In genomic region chr14:25869854-25870253, GRCh38 we compare ENCODE assay signal across 28 cellular contexts.
"Had no signal": no experiment of that assay in that cellular context is flagged by ENCODE, and none has a peak within 500 bp of the region (broad histone marks: within the 10 kb centered on the region; RNA-seq: fewer than 3 reads in every experiment).

No MANE protein-coding gene starts in this region.

- FAIRE-seq: colon, endometrium, endothelial cell of umbilical vein, frontal cortex had no signal

- H3K36me3 ChIP-seq: colonic mucosa, esophagus muscularis mucosa, esophagus squamous epithelium, gastrocnemius medialis, gastroesophageal sphincter, heart left ventricle, heart right ventricle had no signal

- H3K4me3 ChIP-seq: colonic mucosa, coronary artery, dorsolateral prefrontal cortex, esophagus muscularis mucosa, esophagus squamous epithelium, gastrocnemius medialis, gastroesophageal sphincter, heart left ventricle, heart right ventricle had no signal

- DNase-seq: colonic mucosa; cortex of kidney; dermis blood vessel endothelial cell; dorsolateral prefrontal cortex; effector CD4-positive, alpha-beta T cell; effector CD8-positive, alpha-beta T cell; effector memory CD4-positive, alpha-beta T cell; effector memory CD8-positive, alpha-beta T cell; endodermal cell; erythroblast; esophagus squamous epithelium; foreskin fibroblast; foreskin keratinocyte; foreskin melanocyte; gastrocnemius medialis; glutamatergic neuron; head of caudate nucleus; heart left ventricle; heart right ventricle had no signal

- H3K27me3 ChIP-seq: colonic mucosa, dorsolateral prefrontal cortex, esophagus muscularis mucosa, esophagus squamous epithelium, foreskin keratinocyte, gastrocnemius medialis, gastroesophageal sphincter, heart left ventricle, heart right ventricle had no signal

- H3K9me3 ChIP-seq: colonic mucosa, esophagus muscularis mucosa, esophagus squamous epithelium, gastrocnemius medialis, gastroesophageal sphincter, heart left ventricle, heart right ventricle had no signal

- H3K27ac ChIP-seq: coronary artery, dorsolateral prefrontal cortex, epithelial cell of prostate, esophagus muscularis mucosa, esophagus squamous epithelium, foreskin keratinocyte, gastrocnemius medialis, gastroesophageal sphincter, heart left ventricle, heart right ventricle had no signal

- ATAC-seq: effector memory CD8-positive, alpha-beta T cell; esophagus mucosa; foreskin keratinocyte; gastrocnemius medialis; gastroesophageal sphincter; heart left ventricle; heart right ventricle had no signal

- H3K4me1 ChIP-seq: colonic mucosa, esophagus muscularis mucosa, esophagus squamous epithelium, foreskin keratinocyte, gastrocnemius medialis, gastroesophageal sphincter, heart left ventricle, heart right ventricle had no signal
